Comparison of ENCODE assay signal across 1 cellular context in genomic region chr13:27044837-27045570, GRCh38.
A peak's percentile ranks its signal among the peaks of the same experiment; 100 is the strongest.
TF ChIP-seq lines count a peak whose summit lies in the region.

No MANE protein-coding gene starts in this region.

TF ChIP-seq in K562, 482 proteins besides CTCF, POLR2A, EP300 and RAD21 (continued from another document):
- TF ChIP-seq PRDM10 (IDR thresholded peaks at IDR 0.05; ENCODE audit: partially characterized antibody), result peak; percentile 66
- TF ChIP-seq CBFA2T3 (IDR thresholded peaks at IDR 0.05), result no peak
- no peak for TF ChIP-seq POLR2AphosphoS2 (IDR thresholded peaks at IDR 0.05; ENCODE audit: low read length)
- TF ChIP-seq PKNOX1 (IDR thresholded peaks at IDR 0.05), result peak; percentile 22; the same call in 1 of the 2 replicates
- no peak for TF ChIP-seq ZNF668 (CRISPR knock-in tag; IDR thresholded peaks at IDR 0.05)
- no peak for TF ChIP-seq TARDBP (IDR thresholded peaks at IDR 0.05)
- no peak for TF ChIP-seq ZBTB7A (IDR thresholded peaks at IDR 0.05; ENCODE audit: borderline replicate concordance, control insufficient read depth, low read depth, low read length)
- no peak for TF ChIP-seq NFATC3 (IDR thresholded peaks at IDR 0.05)
- TF ChIP-seq SPI1 (IDR thresholded peaks at IDR 0.05; ENCODE audit: borderline replicate concordance, low read depth, low read length), result peak; percentile 82; the same call in 1 of the 2 replicates
- no peak for TF ChIP-seq EWSR1 (IDR thresholded peaks at IDR 0.05; ENCODE audit: borderline replicate concordance, low read depth, partially characterized antibody)
- no peak for TF ChIP-seq ERF (CRISPR knock-in tag; IDR thresholded peaks at IDR 0.05)
